8 cellular contexts compared by ENCODE assay signal in genomic region chr1:40532062-40532389, GRCh38. TPM values are rescaled to one million over a fixed set of nuclear protein-coding genes. Genes with fewer than 3 reads are reported as not detected.
DNase-seq lines count a peak whose midpoint lies in the region; ATAC-seq and TF ChIP-seq lines count a peak whose summit lies in the region.

No MANE protein-coding gene starts in this region.

- H3K27ac ChIP-seq in thoracic aorta: peak overlapping the region; percentile 62 to 80

- no peaks in the 10 kb centered on the region for H3K9me3 ChIP-seq in thoracic aorta

- H3K27me3 ChIP-seq in kidney epithelial cell (ENCODE audit: control insufficient read depth, insufficient read depth, low read length) (no peaks in the 10 kb centered on the region), thoracic aorta (replicated peaks; ENCODE audit: insufficient read depth) (no peaks in the 10 kb centered on the region)

- H3K36me3 ChIP-seq in kidney epithelial cell (ENCODE audit: control insufficient read depth, insufficient read depth, low read length) (no peaks in the 10 kb centered on the region), thoracic aorta (no peaks in the 10 kb centered on the region)

- peaks cover 21% of the 10 kb centered on the region for H3K9me3 Mint-ChIP-seq in activated CD4-positive, alpha-beta T cell treated with anti-CD3 and anti-CD28 coated beads, Interleukin-2, amount 10 ng/mL, durations not matched to agents 7 days and 5 days
- peaks cover 33% of the 10 kb centered on the region for H3K9me3 Mint-ChIP-seq in activated T-helper 2 cell treated with anti-CD3 and anti-CD28 coated beads, Interferon-gamma antibody, Interleukin-2, Interleukin-4, amounts not matched to agents 10 μg/mL and 5 μg/mL and 100 μg/mL, durations not matched to agents 14 hours and 24 hours and 36 hours

- peaks cover 7 to 19% of the 10 kb centered on the region in 2 donors for H3K4me1 ChIP-seq in thoracic aorta (ENCODE audit: control insufficient read depth in 1 of 2, low read depth in 2 of 2)

- intact Hi-C loops in activated T-helper 2 cell treated with anti-CD3 and anti-CD28 coated beads, Interferon-gamma antibody, Interleukin-2, Interleukin-4, amounts not matched to agents 10 μg/mL and 5 μg/mL and 100 μg/mL, durations not matched to agents 14 hours and 24 hours and 36 hours (cut with micrococcal nuclease): no loop called here

- ATAC-seq in thoracic aorta (ENCODE audit: insufficient number of reproducible peaks, low FRiP score, low read depth): no peak

- no peak for TF ChIP-seq CTCF in kidney epithelial cell (IDR thresholded peaks at IDR 0.05; ENCODE audit: insufficient read depth, low read length, poor library complexity, severe bottlenecking)
- no peak for TF ChIP-seq CTCF in thoracic aorta (IDR thresholded peaks at IDR 0.05)

- CTCF ChIA-PET in activated CD4-positive, alpha-beta T cell treated with anti-CD3 and anti-CD28 coated beads, Interleukin-2, amount 10 ng/mL, durations not matched to agents 7 days and 5 days (lab: Charles Lee): interaction anchor here (0.7 to 1.9 kb wide), 12 partner anchors 13 to 793 kb away, joined by 3 to 7 read pairs (median 4); partner anchors contain the start of genes EXO5 and PPIE

- peaks cover 34% of the 10 kb centered on the region for H3K36me3 Mint-ChIP-seq in activated CD4-positive, alpha-beta T cell treated with anti-CD3 and anti-CD28 coated beads, Interleukin-2, amount 10 ng/mL, durations not matched to agents 7 days and 5 days (ENCODE audit: low read depth)
- H3K36me3 Mint-ChIP-seq in activated T-helper 2 cell treated with anti-CD3 and anti-CD28 coated beads, Interferon-gamma antibody, Interleukin-2, Interleukin-4, amounts not matched to agents 10 μg/mL and 5 μg/mL and 100 μg/mL, durations not matched to agents 14 hours and 24 hours and 36 hours (ENCODE audit: low read depth): peaks cover 26% of the 10 kb centered on the region

- POLR2A ChIA-PET in activated CD4-positive, alpha-beta T cell treated with anti-CD3 and anti-CD28 coated beads, Interleukin-2, amount 10 ng/mL, durations not matched to agents 7 days and 5 days (lab: Charles Lee): no interaction called here

- peak overlapping the region; percentile 95 for H3K4me3 Mint-ChIP-seq in activated CD4-positive, alpha-beta T cell treated with anti-CD3 and anti-CD28 coated beads, Interleukin-2, amount 10 ng/mL, durations not matched to agents 7 days and 5 days
- peak overlapping the region; percentile 97 for H3K4me3 Mint-ChIP-seq in activated T-helper 2 cell treated with anti-CD3 and anti-CD28 coated beads, Interferon-gamma antibody, Interleukin-2, Interleukin-4, amounts not matched to agents 10 μg/mL and 5 μg/mL and 100 μg/mL, durations not matched to agents 14 hours and 24 hours and 36 hours (ENCODE audit: low read depth)

- peaks cover 24% of the 10 kb centered on the region for H3K4me1 Mint-ChIP-seq in activated CD4-positive, alpha-beta T cell treated with anti-CD3 and anti-CD28 coated beads, Interleukin-2, amount 10 ng/mL, durations not matched to agents 7 days and 5 days
- H3K4me1 Mint-ChIP-seq in activated T-helper 2 cell treated with anti-CD3 and anti-CD28 coated beads, Interferon-gamma antibody, Interleukin-2, Interleukin-4, amounts not matched to agents 10 μg/mL and 5 μg/mL and 100 μg/mL, durations not matched to agents 14 hours and 24 hours and 36 hours (ENCODE audit: low read depth): peaks cover 20% of the 10 kb centered on the region

- no peak for DNase-seq in activated CD4-positive, alpha-beta T cell treated with anti-CD3 and anti-CD28 coated beads, Interleukin-2, amount 10 ng/mL, durations not matched to agents 7 days and 5 days
- no peak for DNase-seq in activated CD4-positive, alpha-beta T cell treated with anti-CD3 and anti-CD28 coated beads, Interleukin-2, amount 50 U/mL, for 48 hours
- DNase-seq in activated T-helper 2 cell treated with anti-CD3 and anti-CD28 coated beads, Interferon-gamma antibody, Interleukin-2, Interleukin-4, amounts not matched to agents 10 μg/mL and 5 μg/mL and 100 μg/mL, durations not matched to agents 14 hours and 24 hours and 36 hours (ENCODE audit: low spot score): no peak
- DNase-seq in kidney epithelial cell (ENCODE audit: low read depth) (no peak), thoracic aorta (ENCODE audit: low spot score) (no peak), SHP77 treated with DMSO at 0.1 percent for 48 hours (lab: John Stamatoyannopoulos, UW) (no peak), NCI-H510A (lab: John Stamatoyannopoulos, UW) (no peak)
- no peak for DNase-seq in stimulated activated CD4-positive, alpha-beta T cell treated with anti-CD3 and anti-CD28 coated beads, Interleukin-12 subunit alpha, Interleukin-12 subunit beta, amount 100 ng/mL, for 4 hours

- H3K27ac Mint-ChIP-seq in activated CD4-positive, alpha-beta T cell treated with anti-CD3 and anti-CD28 coated beads, Interleukin-2, amount 10 ng/mL, durations not matched to agents 7 days and 5 days: peak overlapping the region; percentile 93
- peak overlapping the region; percentile 91 for H3K27ac Mint-ChIP-seq in activated T-helper 2 cell treated with anti-CD3 and anti-CD28 coated beads, Interferon-gamma antibody, Interleukin-2, Interleukin-4, amounts not matched to agents 10 μg/mL and 5 μg/mL and 100 μg/mL, durations not matched to agents 14 hours and 24 hours and 36 hours

- H3K27me3 Mint-ChIP-seq in activated CD4-positive, alpha-beta T cell treated with anti-CD3 and anti-CD28 coated beads, Interleukin-2, amount 10 ng/mL, durations not matched to agents 7 days and 5 days: peaks cover 15% of the 10 kb centered on the region
- H3K27me3 Mint-ChIP-seq in activated T-helper 2 cell treated with anti-CD3 and anti-CD28 coated beads, Interferon-gamma antibody, Interleukin-2, Interleukin-4, amounts not matched to agents 10 μg/mL and 5 μg/mL and 100 μg/mL, durations not matched to agents 14 hours and 24 hours and 36 hours (ENCODE audit: low read depth): no peaks in the 10 kb centered on the region

- H3K4me3 ChIP-seq in kidney epithelial cell (ENCODE audit: low read depth, low read length) (peak overlapping the region; percentile 79), thoracic aorta (peak overlapping the region; percentile 85)

RNA-seq across cellular contexts. Expression of gene ZNF684, which starts 0.6 kb away (rescaled TPM):
- 1 to 10 TPM; 5.5 to 8.8 TPM for total RNA-seq in activated CD4-positive, alpha-beta T cell treated with anti-CD3 and anti-CD28 coated beads, Interleukin-2, amount 10 ng/mL, durations not matched to agents 7 days and 5 days
- total RNA-seq in activated T-helper 2 cell treated with anti-CD3 and anti-CD28 coated beads, Interferon-gamma antibody, Interleukin-2, Interleukin-4, amounts not matched to agents 10 μg/mL and 5 μg/mL and 100 μg/mL, durations not matched to agents 14 hours and 24 hours and 36 hours: 4.1 and 4.8 TPM in 2 replicates
- total RNA-seq in kidney epithelial cell: 2.3 and 5.2 TPM in 2 replicates
- 10 to 100 TPM in 1 of 2 donors, 1 to 10 TPM in 1; 8.4 to 12.3 TPM for total RNA-seq in thoracic aorta

RNA-seq across cellular contexts. Expression of gene EXO5, which starts 23.5 kb away (rescaled TPM):
- total RNA-seq in activated CD4-positive, alpha-beta T cell treated with anti-CD3 and anti-CD28 coated beads, Interleukin-2, amount 10 ng/mL, durations not matched to agents 7 days and 5 days: 10 to 100 TPM; 16.3 to 16.8 TPM
- 11.9 and 13.6 TPM in 2 replicates for total RNA-seq in activated T-helper 2 cell treated with anti-CD3 and anti-CD28 coated beads, Interferon-gamma antibody, Interleukin-2, Interleukin-4, amounts not matched to agents 10 μg/mL and 5 μg/mL and 100 μg/mL, durations not matched to agents 14 hours and 24 hours and 36 hours
- total RNA-seq in kidney epithelial cell (10.4 and 10.7 TPM in 2 replicates), thoracic aorta (1 to 10 TPM; 2.2 to 2.8 TPM)

RNA-seq across cellular contexts. Expression of gene ZFP69, which starts 54.9 kb away (rescaled TPM):
- 1 to 10 TPM; 2.5 to 2.7 TPM for total RNA-seq in activated CD4-positive, alpha-beta T cell treated with anti-CD3 and anti-CD28 coated beads, Interleukin-2, amount 10 ng/mL, durations not matched to agents 7 days and 5 days
- 3.3 and 4.0 TPM in 2 replicates for total RNA-seq in activated T-helper 2 cell treated with anti-CD3 and anti-CD28 coated beads, Interferon-gamma antibody, Interleukin-2, Interleukin-4, amounts not matched to agents 10 μg/mL and 5 μg/mL and 100 μg/mL, durations not matched to agents 14 hours and 24 hours and 36 hours
- total RNA-seq in kidney epithelial cell (4.1 and 4.3 TPM in 2 replicates), thoracic aorta (1 to 10 TPM; 3.2 to 5.1 TPM)
